ENCODE assay signal across 8 cellular contexts in the genomic region with DNA sequence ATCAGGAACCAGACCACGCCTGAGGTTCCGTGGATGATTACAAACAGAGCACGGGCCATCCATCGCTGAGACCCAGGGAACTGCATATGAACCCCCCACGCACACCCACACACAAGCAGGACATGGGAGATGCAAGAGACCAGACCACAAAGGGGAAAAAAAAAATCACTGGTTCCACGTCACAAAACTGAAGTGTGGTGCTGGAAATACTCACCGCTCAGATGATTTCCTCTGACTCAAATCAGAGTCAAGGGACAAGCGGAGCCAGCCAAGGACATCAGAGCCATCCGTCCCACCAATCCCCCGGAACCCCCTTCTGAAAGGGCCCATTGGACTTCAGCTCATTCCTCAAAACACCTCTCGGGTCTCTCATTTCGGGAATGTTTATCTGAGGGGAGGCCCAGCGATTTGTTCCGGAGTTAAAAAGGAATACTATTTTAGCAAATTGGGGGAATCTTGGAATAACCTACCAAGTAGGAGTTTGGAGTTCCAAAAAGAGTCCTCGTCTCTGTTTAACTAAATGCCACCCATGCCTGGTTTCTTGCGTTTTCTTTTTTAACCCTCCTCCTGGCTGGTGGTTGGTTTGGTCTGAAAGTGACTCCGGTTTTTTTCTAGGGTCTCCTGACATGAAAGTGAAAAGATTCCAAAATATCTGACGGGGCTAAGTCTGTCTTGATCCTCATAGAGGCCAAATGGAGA. TPM values are rescaled to one million over a fixed set of nuclear protein-coding genes. Genes with fewer than 3 reads are reported as not detected.
A peak's percentile ranks its signal among the peaks of the same experiment; 100 is the strongest.
DNase-seq lines count a peak whose midpoint lies in the region; ATAC-seq, FAIRE-seq and TF ChIP-seq lines count a peak whose summit lies in the region.

No MANE protein-coding gene starts in this region.

- H4K20me1 ChIP-seq in GM12878 (ENCODE audit: control insufficient read depth, insufficient read depth) (no peaks in the 10 kb centered on the region), osteoblast (ENCODE audit: insufficient read depth, low read length) (peaks cover 2% of the 10 kb centered on the region)

- no peaks in the 10 kb centered on the region; the same call in 2 of the 3 replicates for H3K9me3 ChIP-seq in GM12878 (replicated peaks; ENCODE audit: control insufficient read depth, insufficient read depth, low read length)
- H3K9me3 ChIP-seq in osteoblast (ENCODE audit: low read depth, low read length): no peaks in the 10 kb centered on the region

- TF ChIP-seq POLR2A in GM12878 (IDR thresholded peaks at IDR 0.05; ENCODE audit: low read depth, low read length): peak; percentile 62

- no peaks in the 10 kb centered on the region for H3K27me3 ChIP-seq in GM12878 (replicated peaks in 1 of 2; ENCODE audit: control insufficient read depth in 2 of 2, insufficient read depth in 2 of 2, low read length in 1 of 2)
- H3K27me3 ChIP-seq in osteoblast (ENCODE audit: insufficient read depth, low read length): no peaks in the 10 kb centered on the region

- intact Hi-C loops in GM12878 (cut with micrococcal nuclease; ENCODE audit: unreplicated experiment): loop anchor here (1.0 to 5.0 kb wide), 2 partner anchors 62 to 108 kb away; no protein-coding TSS in a partner anchor

- ATAC-seq in HG02970 (IDR thresholded peaks at IDR 0.05; ENCODE audit: low FRiP score, unreplicated experiment) (peak; percentile 43), GM12878 (peak; percentile 82)

- SMC1A ChIA-PET in GM12878 (lab: Charles Lee; ENCODE audit: uncharacterized antibody, unreplicated experiment): interaction anchor here (0.7 to 4.3 kb wide), 8 partner anchors 11 to 200 kb away, joined by 3 to 22 read pairs (median 4); no protein-coding TSS in a partner anchor

- H3K27ac ChIP-seq in GM12878 (ENCODE audit: control insufficient read depth, insufficient read depth): peak overlapping the region; percentile 80
- H3K27ac ChIP-seq in osteoblast (ENCODE audit: low read depth, low read length): peak overlapping the region; percentile 81

- in situ Hi-C loops in GM12878 (cut with MboI): no loop called here

- peak overlapping the region; percentile 68 for H3K4me3 ChIP-seq in GM12878
- H3K4me3 ChIP-seq in osteoblast (ENCODE audit: insufficient read depth, low read length): peak overlapping the region; percentile 53

- H2AFZ ChIP-seq in GM12878 (ENCODE audit: control insufficient read depth, low read depth, low read length): no peak overlapping the region; the same call in 1 of the 2 replicates
- H2AFZ ChIP-seq in osteoblast (ENCODE audit: low read length): peak overlapping the region; percentile 68

- CTCF ChIA-PET in GM12878 (lab: Yijun Ruan, JAX): interaction anchor here (1.4 to 4.4 kb wide), 6 partner anchors 13 to 133 kb away, joined by 3 to 19 read pairs (median 10); no protein-coding TSS in a partner anchor

- peak; percentile 69 to 77 for TF ChIP-seq EP300 in GM12878 (IDR thresholded peaks at IDR 0.05; ENCODE audit: borderline replicate concordance in 1 of 2, control insufficient read depth in 1 of 2, low read depth in 2 of 2, low read length in 2 of 2)

- POLR2A ChIA-PET in GM12878 (lab: Charles Lee): interaction anchor here (0.8 to 4.0 kb wide), 10 partner anchors 9 to 62 kb away, joined by 3 to 17 read pairs (median 5); a partner anchor contains a TSS

- H3K9ac ChIP-seq in GM12878 (ENCODE audit: control insufficient read depth, insufficient read depth, low read length): peak overlapping the region; percentile 62

- TF ChIP-seq CTCF in GM12878 (IDR thresholded peaks at IDR 0.05 in 2 of 3, conservative IDR thresholded peaks at IDR 0.05 in 1 of 3; ENCODE audit: control insufficient read depth in 2 of 3, extremely low read depth in 1 of 3, insufficient read depth in 1 of 3, low read depth in 3 of 3, low read length in 3 of 3) (no peak), osteoblast (IDR thresholded peaks at IDR 0.05; ENCODE audit: extremely low read depth, low read depth, low read length) (no peak)

- H3K4me1 ChIP-seq in GM12878 (ENCODE audit: control insufficient read depth, insufficient read depth, low read length) (peaks cover 46% of the 10 kb centered on the region), osteoblast (ENCODE audit: insufficient read depth, low read length) (peaks cover 23% of the 10 kb centered on the region)

- DNase-seq in activated CD4-positive, alpha-beta T cell treated with anti-CD3 and anti-CD28 coated beads for 48 hours: peak; percentile 59
- DNase-seq in activated CD4-positive, alpha-beta T cell treated with anti-CD3 and anti-CD28 coated beads for 1 hour: no peak
- DNase-seq in GM12878 (ENCODE audit: low read depth, low spot score) (peak; percentile 92), osteoblast (ENCODE audit: insufficient read length, low spot score, missing footprints) (peak; percentile 94), GDM1 (lab: John Stamatoyannopoulos, UW) (no peak), NCI-H2107 (lab: John Stamatoyannopoulos, UW) (no peak), NCI-H524 treated with DMSO at 0.1 percent for 48 hours (lab: John Stamatoyannopoulos, UW) (no peak)

- peaks cover 71% of the 10 kb centered on the region for H3K79me2 ChIP-seq in GM12878 (ENCODE audit: control insufficient read depth, insufficient read depth, low read length)
- H3K79me2 ChIP-seq in osteoblast (ENCODE audit: insufficient read depth, low read length): peaks cover 67% of the 10 kb centered on the region

- RAD21 ChIA-PET in GM12878 (lab: Charles Lee; ENCODE audit: unreplicated experiment): interaction anchor here (0.6 to 4.1 kb wide), 10 partner anchors 8 to 98 kb away, joined by 3 to 28 read pairs (median 6); a partner anchor contains a TSS

- 4% methylated on average over 18 of the region's 18 CpGs for WGBS in GM12878 (ENCODE audit: insufficient coverage, insufficient replicate concordance, low lambda C conversion rate, missing lambda C conversion rate)

- peak overlapping the region; percentile 77 for H3K4me2 ChIP-seq in GM12878 (ENCODE audit: control insufficient read depth, insufficient read depth)
- peak overlapping the region; percentile 70 for H3K4me2 ChIP-seq in osteoblast (ENCODE audit: insufficient read depth, low read length)

- TF ChIP-seq RAD21 in GM12878 (IDR thresholded peaks at IDR 0.05; ENCODE audit: insufficient read depth, low read depth, low read length): no peak

- FAIRE-seq in GM12878 (lab: Jason Lieb, UNC): peak; percentile 54

- BruUV-seq in GM12878 (replicated peaks; lab: Mats Ljungman, UMichigan): TSS peak; percentile 93

- peaks cover 3% of the 10 kb centered on the region in 2 experiments; a peak in 2 of 4 replicates for H3K36me3 ChIP-seq in GM12878 (ENCODE audit: control insufficient read depth in 2 of 2, insufficient read depth in 2 of 2, low read length in 1 of 2)
- no peaks in the 10 kb centered on the region for H3K36me3 ChIP-seq in osteoblast (ENCODE audit: insufficient read depth, low read length)

RNA-seq across cellular contexts. Expression of a gene that starts 15.0 kb away (rescaled TPM):
- 69.7 and 75.0 TPM in 2 replicates for total RNA-seq in GM12878 (2013; cell fraction: nucleolus; rRNA removed)
- 40.5 and 42.2 TPM in 2 replicates for total RNA-seq in GM12878 (2014; rRNA removed)
- 46.5 and 51.6 TPM in 2 replicates for total RNA-seq in GM12878 (2014; rRNA removed; fragmentation: Illumina TruSeq; extraction: Trizol)
- 150 and 156 TPM in 2 replicates for total RNA-seq in GM12878 (2021)
- 12.4 TPM for polyA plus RNA-seq in GM12878 (2011; ENCODE audit: low read depth)
- polyA plus RNA-seq in GM12878 (2011; rRNA removed): 92.1 and 210 TPM in 2 replicates
- polyA plus RNA-seq in GM12878 (2011; cell fraction: cytosol; rRNA removed): 146 and 248 TPM in 2 replicates
- 220 and 232 TPM in 2 replicates for polyA plus RNA-seq in GM12878 (2011; cell fraction: nucleus; rRNA removed)
- polyA plus RNA-seq in GM12878 (2012): 101 and 127 TPM in 2 replicates
- 19.4 and 79.8 TPM in 2 replicates for polyA plus RNA-seq in GM12878 (2014; fragmentation: Illumina TruSeq; extraction: Trizol)
- polyA plus RNA-seq in GM12878 (2014; fragmentation: Nextera tagmentation; extraction: Ambion mirVana): 10 to 100 TPM in 1 of 2 experiments, 1 to 10 TPM in 1; 6.4 to 21.5 TPM
- 115 and 118 TPM in 2 replicates for polyA plus RNA-seq in GM12878 (2014; rRNA removed)
- polyA plus RNA-seq in GM12878 (2016; fragmentation: Nextera tagmentation; extraction: Ambion mirVana): 100 to 1,000 TPM; 118 to 133 TPM
- polyA minus RNA-seq in GM12878 (2011; rRNA and poly(A)+ RNA removed): 199 and 253 TPM in 2 replicates
- 69.8 and 71.0 TPM in 2 replicates for polyA minus RNA-seq in GM12878 (2011; cell fraction: cytosol; rRNA and poly(A)+ RNA removed)
- polyA minus RNA-seq in GM12878 (2011; cell fraction: nucleus; rRNA and poly(A)+ RNA removed): 31.3 and 40.8 TPM in 2 replicates
- 16.3 and 25.0 TPM in 2 replicates for total RNA-seq in osteoblast

RNA-seq across cellular contexts. Expression of a gene that starts 55.3 kb away (rescaled TPM):
- total RNA-seq in GM12878 (2013; cell fraction: nucleolus; rRNA removed): 276 and 290 TPM in 2 replicates
- total RNA-seq in GM12878 (2014; rRNA removed) (154 and 166 TPM in 2 replicates), GM12878 (2014; rRNA removed; fragmentation: Illumina TruSeq; extraction: Trizol) (197 and 221 TPM in 2 replicates), GM12878 (2021) (232 and 251 TPM in 2 replicates), osteoblast (151 and 176 TPM in 2 replicates)
- polyA plus RNA-seq in GM12878 (2011; ENCODE audit: low read depth): 108 TPM
- polyA plus RNA-seq in GM12878 (2011; rRNA removed) (138 and 140 TPM in 2 replicates), GM12878 (2014; fragmentation: Illumina TruSeq; extraction: Trizol) (275 and 289 TPM in 2 replicates), GM12878 (2014; fragmentation: Nextera tagmentation; extraction: Ambion mirVana) (10 to 100 TPM; 17.6 to 52.4 TPM), GM12878 (2014; rRNA removed) (167 and 173 TPM in 2 replicates), GM12878 (2016; fragmentation: Nextera tagmentation; extraction: Ambion mirVana) (100 to 1,000 TPM in 1 of 2 experiments, 10 to 100 TPM in 1; 36.9 to 126 TPM)
- polyA plus RNA-seq in GM12878 (2011; cell fraction: cytosol; rRNA removed): 110 and 132 TPM in 2 replicates
- polyA plus RNA-seq in GM12878 (2011; cell fraction: nucleus; rRNA removed): 251 and 346 TPM in 2 replicates
- 135 and 193 TPM in 2 replicates for polyA plus RNA-seq in GM12878 (2012)
- 127 and 134 TPM in 2 replicates for polyA minus RNA-seq in GM12878 (2011; rRNA and poly(A)+ RNA removed)
- 52.5 and 58.8 TPM in 2 replicates for polyA minus RNA-seq in GM12878 (2011; cell fraction: cytosol; rRNA and poly(A)+ RNA removed)
- 59.1 and 78.1 TPM in 2 replicates for polyA minus RNA-seq in GM12878 (2011; cell fraction: nucleus; rRNA and poly(A)+ RNA removed)

RNA-seq across cellular contexts. Expression of a gene that starts 57.3 kb away (rescaled TPM):
- total RNA-seq in GM12878 (2013; cell fraction: nucleolus; rRNA removed): 4.4 and 5.3 TPM in 2 replicates
- total RNA-seq in GM12878 (2014; rRNA removed) (71.4 and 81.6 TPM in 2 replicates), GM12878 (2014; rRNA removed; fragmentation: Illumina TruSeq; extraction: Trizol) (56.4 and 58.1 TPM in 2 replicates), GM12878 (2021) (62.1 TPM in 2 replicates), osteoblast (18.5 and 21.8 TPM in 2 replicates)
- polyA plus RNA-seq in GM12878 (2011; ENCODE audit: low read depth): 44.4 TPM
- polyA plus RNA-seq in GM12878 (2011; rRNA removed) (24.1 and 40.2 TPM in 2 replicates), GM12878 (2014; fragmentation: Illumina TruSeq; extraction: Trizol) (7.7 and 36.7 TPM in 2 replicates), GM12878 (2014; fragmentation: Nextera tagmentation; extraction: Ambion mirVana) (10 to 100 TPM in 1 of 2 experiments, 1 to 10 TPM in 1; 7.7 to 23.3 TPM), GM12878 (2014; rRNA removed) (77.5 and 87.5 TPM in 2 replicates), GM12878 (2016; fragmentation: Nextera tagmentation; extraction: Ambion mirVana) (100 to 1,000 TPM; 115 to 122 TPM)
- 61.4 and 74.1 TPM in 2 replicates for polyA plus RNA-seq in GM12878 (2011; cell fraction: cytosol; rRNA removed)
- polyA plus RNA-seq in GM12878 (2011; cell fraction: nucleus; rRNA removed): 36.5 and 38.9 TPM in 2 replicates
- 51.4 and 59.5 TPM in 2 replicates for polyA plus RNA-seq in GM12878 (2012)
- 18.9 and 42.0 TPM in 2 replicates for polyA minus RNA-seq in GM12878 (2011; rRNA and poly(A)+ RNA removed)
- polyA minus RNA-seq in GM12878 (2011; cell fraction: cytosol; rRNA and poly(A)+ RNA removed): 14.9 and 15.0 TPM in 2 replicates
- polyA minus RNA-seq in GM12878 (2011; cell fraction: nucleus; rRNA and poly(A)+ RNA removed): 7.5 and 9.6 TPM in 2 replicates

RNA-seq across cellular contexts. Expression of a gene that starts 57.3 kb away (rescaled TPM):
- 17.7 and 17.9 TPM in 2 replicates for total RNA-seq in GM12878 (2013; cell fraction: nucleolus; rRNA removed)
- total RNA-seq in GM12878 (2014; rRNA removed): 57.1 and 61.7 TPM in 2 replicates
- 54.8 and 60.1 TPM in 2 replicates for total RNA-seq in GM12878 (2014; rRNA removed; fragmentation: Illumina TruSeq; extraction: Trizol)
- 61.2 and 62.9 TPM in 2 replicates for total RNA-seq in GM12878 (2021)
- 25.8 TPM for polyA plus RNA-seq in GM12878 (2011; ENCODE audit: low read depth)
- 34.8 and 43.2 TPM in 2 replicates for polyA plus RNA-seq in GM12878 (2011; rRNA removed)
- polyA plus RNA-seq in GM12878 (2011; cell fraction: cytosol; rRNA removed): 36.7 and 39.9 TPM in 2 replicates
- 16.7 and 20.8 TPM in 2 replicates for polyA plus RNA-seq in GM12878 (2011; cell fraction: nucleus; rRNA removed)
- polyA plus RNA-seq in GM12878 (2012): 37.1 and 37.7 TPM in 2 replicates
- 75.6 and 79.8 TPM in 2 replicates for polyA plus RNA-seq in GM12878 (2014; fragmentation: Illumina TruSeq; extraction: Trizol)
- 10 to 100 TPM; 91.4 to 92.9 TPM for polyA plus RNA-seq in GM12878 (2014; fragmentation: Nextera tagmentation; extraction: Ambion mirVana)
- polyA plus RNA-seq in GM12878 (2014; rRNA removed): 58.9 and 59.2 TPM in 2 replicates
- 100 to 1,000 TPM; 125 to 128 TPM for polyA plus RNA-seq in GM12878 (2016; fragmentation: Nextera tagmentation; extraction: Ambion mirVana)
- polyA minus RNA-seq in GM12878 (2011; rRNA and poly(A)+ RNA removed): 29.7 and 30.7 TPM in 2 replicates
- 10.8 and 13.8 TPM in 2 replicates for polyA minus RNA-seq in GM12878 (2011; cell fraction: cytosol; rRNA and poly(A)+ RNA removed)
- polyA minus RNA-seq in GM12878 (2011; cell fraction: nucleus; rRNA and poly(A)+ RNA removed): 9.9 and 13.7 TPM in 2 replicates
- total RNA-seq in osteoblast: 21.4 and 21.5 TPM in 2 replicates

Comparison
In these comparisons a context has a peak if more than half of its experiments do, and no peak if none do; other contexts are left out.
1. DNase-seq: peak in activated CD4-positive, alpha-beta T cell treated with anti-CD3 and anti-CD28 coated beads for 48 hours (single experiment), GM12878 (single experiment) and osteoblast (single experiment); none in activated CD4-positive, alpha-beta T cell treated with anti-CD3 and anti-CD28 coated beads for 1 hour (single experiment), GDM1 (single experiment), NCI-H2107 (single experiment) and NCI-H524 treated with DMSO at 0.1 percent for 48 hours (single experiment).